In genomic region chr6:154508573-154509375, GRCh38 we compare ENCODE assay signal across 9 cellular contexts. TPM values are rescaled to one million over a fixed set of nuclear protein-coding genes. Genes with fewer than 3 reads are reported as not detected.
A peak's percentile ranks its signal among the peaks of the same experiment; 100 is the strongest.
DNase-seq lines count a peak whose midpoint lies in the region; ATAC-seq, FAIRE-seq and TF ChIP-seq lines count a peak whose summit lies in the region.
"Had no signal": no experiment of that assay in that cellular context is flagged by ENCODE, and none has a peak within 500 bp of the region (broad histone marks: within the 10 kb centered on the region; RNA-seq: fewer than 3 reads in every experiment).

No MANE protein-coding gene starts in this region.

- H3K4me3 ChIP-seq in Panc1 (ENCODE audit: low read depth in 2 of 2, low read length in 2 of 2) = peak overlapping the region; percentile 63 to 87
- peak overlapping the region; percentile 55 to 85 for H3K4me3 ChIP-seq in gastroesophageal sphincter
- peak overlapping the region; percentile 74 to 83 (median 78) for H3K4me3 ChIP-seq in gastrocnemius medialis

- peaks cover 73% of the 10 kb centered on the region for H3K27me3 Mint-ChIP-seq in stimulated activated memory B cell treated with anti-CD40 and anti-IgM and Interleukin-4, amounts not matched to agents 10 μg/mL and 1 μg/mL and 100 μg/mL, for 72 hours

- intact Hi-C loops in Panc1 (cut with micrococcal nuclease; ENCODE audit: unreplicated experiment) = loop anchor here (10.0 kb wide), 1 partner anchor 354 kb away; no protein-coding TSS in a partner anchor
- intact Hi-C loops in gastrocnemius medialis (cut with DNase I; ENCODE audit: low total_unique reads) = no loop called here

- H3K4me3 Mint-ChIP-seq in stimulated activated memory B cell treated with anti-CD40 and anti-IgM and Interleukin-4, amounts not matched to agents 10 μg/mL and 1 μg/mL and 100 μg/mL, for 72 hours = no peak overlapping the region

- no peaks in the 10 kb centered on the region for H3K27me3 ChIP-seq in Panc1 (ENCODE audit: control insufficient read depth, insufficient read depth, low read length)
- no peaks in the 10 kb centered on the region for H3K27me3 ChIP-seq in gastroesophageal sphincter
- H3K27me3 ChIP-seq in gastrocnemius medialis = no peaks in the 10 kb centered on the region

- FAIRE-seq in GM19239 (lab: Jason Lieb, UNC) = peak; percentile 47

- no peaks in the 10 kb centered on the region for H3K9me3 Mint-ChIP-seq in stimulated activated memory B cell treated with anti-CD40 and anti-IgM and Interleukin-4, amounts not matched to agents 10 μg/mL and 1 μg/mL and 100 μg/mL, for 72 hours

- CTCF ChIA-PET in Panc1 (lab: Charles Lee) = interaction anchor here (0.6 to 1.3 kb wide), 2 partner anchors 8 to 73 kb away, joined by 4 to 12 read pairs; no protein-coding TSS in a partner anchor

- no peak for TF ChIP-seq CTCF in Panc1 (IDR thresholded peaks at IDR 0.05)
- TF ChIP-seq CTCF in gastroesophageal sphincter (IDR thresholded peaks at IDR 0.05) = no peak
- no peak for TF ChIP-seq CTCF in gastrocnemius medialis (IDR thresholded peaks at IDR 0.05 in 4 of 5, conservative IDR thresholded peaks at IDR 0.05 in 1 of 5)

- DNase-seq in GM19239 (ENCODE audit: insufficient read length, low spot score) = no peak
- DNase-seq in Panc1 (ENCODE audit: low read depth, low spot score) = no peak
- DNase-seq in gastrocnemius medialis = no peak
- no peak for DNase-seq in NCI-H2227 treated with DMSO at 0.1 percent for 48 hours (lab: John Stamatoyannopoulos, UW)
- DNase-seq in pons (ENCODE audit: low spot score) = no peak
- DNase-seq in epidermal melanocyte (ENCODE audit: insufficient read length, low spot score) = no peak
- DNase-seq: NCI-H226 had no signal

- H3K27ac Mint-ChIP-seq in stimulated activated memory B cell treated with anti-CD40 and anti-IgM and Interleukin-4, amounts not matched to agents 10 μg/mL and 1 μg/mL and 100 μg/mL, for 72 hours = no peak overlapping the region

- TF ChIP-seq POLR2A in gastroesophageal sphincter (IDR thresholded peaks at IDR 0.05) (no peak), gastrocnemius medialis (IDR thresholded peaks at IDR 0.05) (no peak)

- TF ChIP-seq EP300 in gastroesophageal sphincter (IDR thresholded peaks at IDR 0.05) = no peak

- POLR2A ChIA-PET in Panc1 (lab: Charles Lee) = interaction anchor here (0.6 kb wide), 1 partner anchor 1145 kb away, joined by 3 read pairs; no protein-coding TSS in a partner anchor

- H3K4me1 ChIP-seq in Panc1 (ENCODE audit: control insufficient read depth, insufficient read depth, low read length) (peaks cover 25% of the 10 kb centered on the region), gastroesophageal sphincter (peaks cover 0 to 57% (median 9%) of the 10 kb centered on the region in 3 donors), gastrocnemius medialis (peaks cover 12 to 18% of the 10 kb centered on the region in 2 donors)

- H3K36me3 ChIP-seq in Panc1 (ENCODE audit: control insufficient read depth, insufficient read depth, low read length) (no peaks in the 10 kb centered on the region), gastroesophageal sphincter (no peaks in the 10 kb centered on the region), gastrocnemius medialis (no peaks in the 10 kb centered on the region)

- H3K4me1 Mint-ChIP-seq in stimulated activated memory B cell treated with anti-CD40 and anti-IgM and Interleukin-4, amounts not matched to agents 10 μg/mL and 1 μg/mL and 100 μg/mL, for 72 hours = peaks cover 9% of the 10 kb centered on the region

- no peaks in the 10 kb centered on the region for H3K36me3 Mint-ChIP-seq in stimulated activated memory B cell treated with anti-CD40 and anti-IgM and Interleukin-4, amounts not matched to agents 10 μg/mL and 1 μg/mL and 100 μg/mL, for 72 hours

- ATAC-seq in Panc1 (no peak), gastroesophageal sphincter (no peak), gastrocnemius medialis (no peak)
- no peak for ATAC-seq in stimulated activated memory B cell treated with anti-CD40 and anti-IgM and Interleukin-4, amounts not matched to agents 10 μg/mL and 1 μg/mL and 100 μg/mL, for 72 hours

- BruUV-seq in Panc1 (replicated peaks; lab: Mats Ljungman, UMichigan) = TSS peak; percentile 51

- no peaks in the 10 kb centered on the region for H3K9me3 ChIP-seq in Panc1 (ENCODE audit: control insufficient read depth, insufficient read depth, low read depth, low read length)
- no peaks in the 10 kb centered on the region for H3K9me3 ChIP-seq in gastroesophageal sphincter
- H3K9me3 ChIP-seq in gastrocnemius medialis = no peaks in the 10 kb centered on the region

- WGBS in gastroesophageal sphincter (ENCODE audit: low coverage in 1 of 2), 2 donors = 7 to 11% methylated on average over 10 to 12 of the region's 14 CpGs

- peak overlapping the region; percentile 51 for H3K27ac ChIP-seq in Panc1 (ENCODE audit: low read length)
- H3K27ac ChIP-seq in gastroesophageal sphincter = peak overlapping the region; percentile 66 to 98 (median 96)
- peak overlapping the region; percentile 79 to 90 (median 86) for H3K27ac ChIP-seq in gastrocnemius medialis

- in situ Hi-C loops in Panc1 (cut with HindIII; ENCODE audit: low pct_unique_long_range_greater_than_20kb, low sequenced_read_pairs) = no loop called here
- in situ Hi-C loops in gastrocnemius medialis (cut with MboI; ENCODE audit: low sequenced_read_pairs in 4 of 4) = loop anchor here in 1 of 4 donors (25.0 kb wide), 1 partner anchor 96 kb away; no protein-coding TSS in a partner anchor

RNA-seq across cellular contexts. Expression of gene CNKSR3, which starts 1.7 kb away (rescaled TPM):
- total RNA-seq in Panc1 (2021; ENCODE audit: unreplicated experiment) (18.2 TPM), gastroesophageal sphincter (10 to 100 TPM; 12.9 to 28.9 (median 16.0) TPM), gastrocnemius medialis (1 to 10 TPM in 3 of 4 donors, under 1 TPM in 1; 0.70 to 4.6 (median 2.9) TPM)
- polyA plus RNA-seq in Panc1 (2012; ENCODE audit: insufficient read length) = 10.2 TPM
